In genomic region chr11:97956904-97957303, GRCh38 we compare ENCODE assay signal across 36 cellular contexts.
"Had no signal": no experiment of that assay in that cellular context is flagged by ENCODE, and none has a peak within 500 bp of the region (broad histone marks: within the 10 kb centered on the region; RNA-seq: fewer than 3 reads in every experiment).

No MANE protein-coding gene starts in this region.

- H3K4me3 Mint-ChIP-seq: activated B cell treated with CpG ODN at 0.5 μM for 24 hours; activated CD4-positive, alpha-beta memory T cell treated with anti-CD3 and anti-CD28 coated beads for 36 hours; activated CD4-positive, alpha-beta T cell treated with anti-CD3 and anti-CD28 coated beads for 36 hours; activated CD4-positive, alpha-beta T cell treated with anti-CD3 and anti-CD28 coated beads, Interleukin-2, amount 10 ng/mL, durations not matched to agents 24 days and 14 days; activated CD8-positive, alpha-beta memory T cell treated with anti-CD3 and anti-CD28 coated beads, Interleukin-2, amount 10 ng/mL, durations not matched to agents 7 days and 5 days; activated CD8-positive, alpha-beta T cell treated with anti-CD3 and anti-CD28 coated beads, Interleukin-2, amount 10 ng/mL, durations not matched to agents 7 days and 5 days; activated naive CD8-positive, alpha-beta T cell; activated T-cell treated with anti-CD3 and anti-CD28 coated beads, Interleukin-2, amount 50 U/mL, for 72 hours; central memory CD8-positive, alpha-beta T cell; dendritic cell treated with granulocyte-macrophage colony-stimulating factor and Interleukin-4, amounts not matched to agents 40 ng/mL and 50 ng/mL, for 4 days; endodermal cell; T-cell; T-helper 1 cell treated with Interleukin-12 subunit alpha and Interleukin-12 subunit beta and Interleukin-4 antibody, amounts not matched to agents 30 μg/mL and 1 μg/mL, for 36 hours; T-helper 2 cell treated with Interferon-gamma antibody and Interleukin-4, amounts not matched to agents 5 μg/mL and 100 μg/mL, for 36 hours had no signal

- ATAC-seq: activated CD4-positive, alpha-beta T cell treated with anti-CD3 and anti-CD28 coated beads for 36 hours; activated CD4-positive, CD25-positive, alpha-beta regulatory T cell treated with anti-CD3 and anti-CD28 coated beads, Interleukin-2, amount 50 U/mL, for 24 hours; activated CD8-positive, alpha-beta memory T cell treated with anti-CD3 and anti-CD28 coated beads, Interleukin-2, amount 10 ng/mL, durations not matched to agents 7 days and 5 days; activated CD8-positive, alpha-beta T cell treated with anti-CD3 and anti-CD28 coated beads, Interleukin-2, amount 10 ng/mL, durations not matched to agents 7 days and 5 days; activated T-cell treated with anti-CD3 and anti-CD28 coated beads, Interleukin-2, amount 50 U/mL, for 72 hours; foreskin keratinocyte; gastrocnemius medialis; heart left ventricle; T-cell had no signal

- H3K27ac ChIP-seq: brain microvascular endothelial cell, coronary artery, dorsolateral prefrontal cortex, esophagus muscularis mucosa, foreskin keratinocyte, gastrocnemius medialis, heart left ventricle, WERI-Rb-1 had no signal

- H3K9me3 ChIP-seq: esophagus muscularis mucosa, gastrocnemius medialis had no signal

- H3K27me3 Mint-ChIP-seq: activated B cell treated with CpG ODN at 0.5 μM for 24 hours; activated CD4-positive, alpha-beta memory T cell treated with anti-CD3 and anti-CD28 coated beads for 36 hours; activated CD4-positive, alpha-beta T cell treated with anti-CD3 and anti-CD28 coated beads for 36 hours; activated CD4-positive, alpha-beta T cell treated with anti-CD3 and anti-CD28 coated beads, Interleukin-2, amount 10 ng/mL, durations not matched to agents 24 days and 14 days; activated CD8-positive, alpha-beta memory T cell treated with anti-CD3 and anti-CD28 coated beads, Interleukin-2, amount 10 ng/mL, durations not matched to agents 7 days and 5 days; activated naive CD8-positive, alpha-beta T cell; central memory CD8-positive, alpha-beta T cell; dendritic cell treated with granulocyte-macrophage colony-stimulating factor and Interleukin-4, amounts not matched to agents 40 ng/mL and 50 ng/mL, for 4 days; T-cell had no signal

- H3K9me3 Mint-ChIP-seq: activated CD4-positive, alpha-beta T cell treated with anti-CD3 and anti-CD28 coated beads, Interleukin-2, amount 10 ng/mL, durations not matched to agents 24 days and 14 days; central memory CD8-positive, alpha-beta T cell; endodermal cell had no signal

- FAIRE-seq: astrocyte, bronchial epithelial cell had no signal

- H3K4me1 Mint-ChIP-seq: activated B cell treated with CpG ODN at 0.5 μM for 24 hours; activated CD4-positive, alpha-beta T cell treated with anti-CD3 and anti-CD28 coated beads for 36 hours; activated CD4-positive, alpha-beta T cell treated with anti-CD3 and anti-CD28 coated beads, Interleukin-2, amount 10 ng/mL, durations not matched to agents 24 days and 14 days; activated CD8-positive, alpha-beta memory T cell treated with anti-CD3 and anti-CD28 coated beads, Interleukin-2, amount 10 ng/mL, durations not matched to agents 7 days and 5 days; central memory CD8-positive, alpha-beta T cell; T-cell had no signal

- H3K36me3 Mint-ChIP-seq: activated CD4-positive, alpha-beta memory T cell treated with anti-CD3 and anti-CD28 coated beads for 36 hours; activated CD8-positive, alpha-beta memory T cell treated with anti-CD3 and anti-CD28 coated beads, Interleukin-2, amount 10 ng/mL, durations not matched to agents 7 days and 5 days; activated naive CD8-positive, alpha-beta T cell; T-cell had no signal

- H3K4me3 ChIP-seq: coronary artery, dorsolateral prefrontal cortex, esophagus muscularis mucosa, gastrocnemius medialis, heart left ventricle had no signal

- H3K27ac Mint-ChIP-seq: activated B cell treated with CpG ODN at 0.5 μM for 24 hours; activated CD4-positive, alpha-beta memory T cell treated with anti-CD3 and anti-CD28 coated beads for 36 hours; activated CD4-positive, alpha-beta T cell treated with anti-CD3 and anti-CD28 coated beads for 36 hours; activated CD4-positive, alpha-beta T cell treated with anti-CD3 and anti-CD28 coated beads, Interleukin-2, amount 10 ng/mL, durations not matched to agents 24 days and 14 days; activated CD8-positive, alpha-beta memory T cell treated with anti-CD3 and anti-CD28 coated beads, Interleukin-2, amount 10 ng/mL, durations not matched to agents 7 days and 5 days; activated CD8-positive, alpha-beta T cell treated with anti-CD3 and anti-CD28 coated beads, Interleukin-2, amount 10 ng/mL, durations not matched to agents 7 days and 5 days; activated naive CD8-positive, alpha-beta T cell; activated T-cell treated with anti-CD3 and anti-CD28 coated beads, Interleukin-2, amount 50 U/mL, for 72 hours; dendritic cell treated with granulocyte-macrophage colony-stimulating factor and Interleukin-4, amounts not matched to agents 40 ng/mL and 50 ng/mL, for 4 days; endodermal cell; T-cell; T-helper 1 cell treated with Interleukin-12 subunit alpha and Interleukin-12 subunit beta and Interleukin-4 antibody, amounts not matched to agents 30 μg/mL and 1 μg/mL, for 36 hours; T-helper 2 cell treated with Interferon-gamma antibody and Interleukin-4, amounts not matched to agents 5 μg/mL and 100 μg/mL, for 36 hours had no signal

- H3K36me3 ChIP-seq: brain microvascular endothelial cell, esophagus muscularis mucosa, gastrocnemius medialis, heart left ventricle, WERI-Rb-1 had no signal

- DNase-seq: activated B cell treated with CpG ODN at 0.5 μM for 24 hours; activated CD4-positive, alpha-beta memory T cell treated with anti-CD3 and anti-CD28 coated beads for 36 hours; activated CD4-positive, alpha-beta T cell treated with anti-CD3 and anti-CD28 coated beads for 36 hours; activated CD4-positive, alpha-beta T cell treated with anti-CD3 and anti-CD28 coated beads, Interleukin-2, amount 10 ng/mL, durations not matched to agents 24 days and 14 days; activated CD8-positive, alpha-beta memory T cell treated with anti-CD3 and anti-CD28 coated beads, Interleukin-2, amount 10 ng/mL, durations not matched to agents 7 days and 5 days; activated CD8-positive, alpha-beta memory T cell treated with anti-CD3 and anti-CD28 coated beads, Interleukin-2, amount 50 U/mL, for 4 hours; activated CD8-positive, alpha-beta T cell treated with anti-CD3 and anti-CD28 coated beads, Interleukin-2, amount 10 ng/mL, durations not matched to agents 7 days and 5 days; activated gamma-delta T cell; activated naive CD4-positive, alpha-beta T cell; activated naive CD4-positive, alpha-beta T cell treated with anti-CD3 and anti-CD28 coated beads, Interleukin-2, amount 50 U/mL, for 16 hours; activated T-cell treated with anti-CD3 and anti-CD28 coated beads, Interleukin-2, amount 50 U/mL, for 1 hour; activated T-cell treated with anti-CD3 and anti-CD28 coated beads, Interleukin-2, amount 50 U/mL, for 72 hours; amniotic stem cell; anterior cingulate cortex; brain microvascular endothelial cell; dorsolateral prefrontal cortex; effector memory CD4-positive, alpha-beta T cell; endodermal cell; erythroblast; foreskin keratinocyte; gastrocnemius medialis; glutamatergic neuron; heart left ventricle; T-cell; T1000; WERI-Rb-1 had no signal

- H3K27me3 ChIP-seq: brain microvascular endothelial cell, dorsolateral prefrontal cortex, esophagus muscularis mucosa, foreskin keratinocyte, gastrocnemius medialis, heart left ventricle had no signal

- H3K4me1 ChIP-seq: esophagus muscularis mucosa, gastrocnemius medialis, heart left ventricle had no signal
